In genomic region chr4:29079260-29079659, GRCh38 we compare ENCODE assay signal across 21 cellular contexts.
"Had no signal": no experiment of that assay in that cellular context is flagged by ENCODE, and none has a peak within 500 bp of the region (broad histone marks: within the 10 kb centered on the region; RNA-seq: fewer than 3 reads in every experiment).

No MANE protein-coding gene starts in this region.

- H3K4me1 ChIP-seq: gastroesophageal sphincter, heart left ventricle, left ventricle myocardium inferior, upper lobe of left lung had no signal

- H3K27ac ChIP-seq: brain microvascular endothelial cell, gastroesophageal sphincter, heart left ventricle, left ventricle myocardium inferior, thoracic aorta, upper lobe of left lung had no signal

- H3K36me3 ChIP-seq: brain microvascular endothelial cell, gastroesophageal sphincter, heart left ventricle, left ventricle myocardium inferior, thoracic aorta, upper lobe of left lung had no signal

- DNase-seq: activated CD4-positive, alpha-beta T cell treated with anti-CD3 and anti-CD28 coated beads, Interleukin-2, amount 50 U/mL, for 1 hour; activated CD4-positive, CD25-positive, alpha-beta regulatory T cell treated with anti-CD3 and anti-CD28 coated beads, Interleukin-2, amount 50 U/mL, for 72 hours; activated CD8-positive, alpha-beta memory T cell treated with anti-CD3 and anti-CD28 coated beads for 24 hours; activated CD8-positive, alpha-beta memory T cell treated with anti-CD3 and anti-CD28 coated beads, Interleukin-2, amount 50 U/mL, for 48 hours; activated effector memory CD4-positive, alpha-beta T cell treated with Interleukin-2 at 50 U/mL for 16 hours; activated naive CD4-positive, alpha-beta T cell treated with anti-CD3 and anti-CD28 coated beads, Interleukin-2, amount 50 U/mL, for 16 hours; activated T-cell treated with anti-CD3 and anti-CD28 coated beads, Interleukin-2, amount 50 U/mL, for 48 hours; aorta; brain microvascular endothelial cell; cortex of kidney; effector CD4-positive, alpha-beta T cell; heart left ventricle; kidney glomerular epithelial cell; left ventricle myocardium inferior; mammary epithelial cell; nephron progenitor cell; nucleus accumbens; stimulated activated naive B cell treated with anti-CD40 and anti-IgM and Interleukin-4, amounts not matched to agents 10 μg/mL and 1 μg/mL and 100 μg/mL, for 72 hours; upper lobe of left lung had no signal

- H3K4me3 ChIP-seq: gastroesophageal sphincter, heart left ventricle, left ventricle myocardium inferior, thoracic aorta, upper lobe of left lung had no signal

- H3K27me3 ChIP-seq: brain microvascular endothelial cell, gastroesophageal sphincter, heart left ventricle, upper lobe of left lung had no signal
